Comparison of ENCODE assay signal across 14 cellular contexts in genomic region chr12:16685107-16685506, GRCh38.
DNase-seq lines count a peak whose midpoint lies in the region; ATAC-seq and TF ChIP-seq lines count a peak whose summit lies in the region.
"Had no signal": no experiment of that assay in that cellular context is flagged by ENCODE, and none has a peak within 500 bp of the region (broad histone marks: within the 10 kb centered on the region; RNA-seq: fewer than 3 reads in every experiment).

No MANE protein-coding gene starts in this region.

- TF ChIP-seq CTCF in cardiac fibroblast (IDR thresholded peaks at IDR 0.05; ENCODE audit: low read depth, low read length) = peak; percentile 49
- peak; percentile 32 for TF ChIP-seq CTCF in progenitor cell of endocrine pancreas (IDR thresholded peaks at IDR 0.05; ENCODE audit: unreplicated experiment)

- no peak overlapping the region for H2BK12ac ChIP-seq in trophoblast cell (ENCODE audit: low read length)

- no peak overlapping the region for H3K4ac ChIP-seq in trophoblast cell (ENCODE audit: low read depth, low read length)

- no CpG with 5 or more reads among the region's 4 CpGs for WGBS in trophoblast cell (ENCODE audit: extremely low coverage, insufficient coverage, insufficient read length)

- H3K9me3 ChIP-seq in trophoblast cell (ENCODE audit: insufficient read depth, low read depth, low read length) = no peaks in the 10 kb centered on the region
- H3K9me3 ChIP-seq: HAP-1 had no signal

- H3K36me3 ChIP-seq in trophoblast cell (ENCODE audit: control insufficient read depth in 1 of 2, insufficient read depth in 2 of 2, low read length in 2 of 2) = no peaks in the 10 kb centered on the region
- H3K36me3 ChIP-seq: HAP-1 had no signal

- no peaks in the 10 kb centered on the region for H3K79me2 ChIP-seq in trophoblast cell (ENCODE audit: control insufficient read depth, insufficient read depth, low read length, poor library complexity)

- H3K27ac ChIP-seq in trophoblast cell (ENCODE audit: low read depth, low read length) = no peak overlapping the region

- no peaks in the 10 kb centered on the region for H3K4me1 ChIP-seq in trophoblast cell (ENCODE audit: control insufficient read depth in 1 of 2, insufficient read depth in 2 of 2, low read length in 2 of 2)
- H3K4me1 ChIP-seq: HAP-1 had no signal

- H3K4me3 Mint-ChIP-seq in progenitor cell of endocrine pancreas (ENCODE audit: low read depth) = no peak overlapping the region

- H3K4me3 ChIP-seq in cardiac fibroblast (replicated peaks in 1 of 2; ENCODE audit: low read depth in 2 of 2, low read length in 2 of 2) (no peak overlapping the region), trophoblast cell (ENCODE audit: low read depth, low read length) (no peak overlapping the region)
- H3K4me3 ChIP-seq: HAP-1 had no signal

- H2BK5ac ChIP-seq in trophoblast cell (ENCODE audit: low read depth, low read length, poor library complexity) = no peak overlapping the region

- peaks cover 5% of the 10 kb centered on the region for H3K9me3 Mint-ChIP-seq in progenitor cell of endocrine pancreas (ENCODE audit: low read depth)

- H4K12ac ChIP-seq in trophoblast cell (ENCODE audit: low read depth, low read length) = no peak overlapping the region

- no peak overlapping the region for H3K9ac ChIP-seq in trophoblast cell (ENCODE audit: low read length)

- no peak overlapping the region for H2AFZ ChIP-seq in trophoblast cell (ENCODE audit: insufficient read depth, low read length, poor library complexity)

- H3K27me3 Mint-ChIP-seq in progenitor cell of endocrine pancreas = no peaks in the 10 kb centered on the region

- H3K27me3 ChIP-seq in trophoblast cell (ENCODE audit: insufficient read depth, low read length) = no peaks in the 10 kb centered on the region

- H2BK120ac ChIP-seq in trophoblast cell (ENCODE audit: insufficient read depth, low read length, poor library complexity) = no peak overlapping the region

- DNase-seq in NCI-H146 (lab: John Stamatoyannopoulos, UW) (peak; percentile 8), NCI-H146 treated with DMSO at 0.1 percent for 48 hours (lab: John Stamatoyannopoulos, UW; ENCODE audit: unreplicated experiment) (no peak), HPDE6-E6E7 (ENCODE audit: extremely low spot score) (peak; percentile 11), cardiac fibroblast (ENCODE audit: low read depth in 2 of 2) (peak; percentile 38 to 50), progenitor cell of endocrine pancreas (ENCODE audit: low spot score, unreplicated experiment) (no peak), trophoblast cell (no peak)
- DNase-seq: activated naive CD4-positive, alpha-beta T cell; NCI-H1048; NCI-H526; SIG-M5; stimulated activated CD4-positive, alpha-beta T cell treated with anti-CD3 and anti-CD28 coated beads, Interleukin-12 subunit alpha, Interleukin-12 subunit beta, amount 100 ng/mL, for 4 hours had no signal

- H4K91ac ChIP-seq in trophoblast cell (ENCODE audit: low read depth, low read length) = no peak overlapping the region

- no peak overlapping the region for H3K4me2 ChIP-seq in trophoblast cell (ENCODE audit: low read length)

- no peaks in the 10 kb centered on the region for H3K36me3 Mint-ChIP-seq in progenitor cell of endocrine pancreas (ENCODE audit: insufficient read depth)

- H3K27ac Mint-ChIP-seq in progenitor cell of endocrine pancreas = no peak overlapping the region

- H3K23ac ChIP-seq in trophoblast cell (ENCODE audit: low read length) = no peak overlapping the region

- H3K4me1 Mint-ChIP-seq in progenitor cell of endocrine pancreas (ENCODE audit: low read depth) = peaks cover 16% of the 10 kb centered on the region

- no peak overlapping the region for H2AK5ac ChIP-seq in trophoblast cell (ENCODE audit: low read length)

- no peak overlapping the region for H4K8ac ChIP-seq in trophoblast cell (ENCODE audit: low read depth, low read length)

- no peak overlapping the region for H3K18ac ChIP-seq in trophoblast cell (ENCODE audit: low read length)

- H3K79me1 ChIP-seq in trophoblast cell (ENCODE audit: low read length) = no peaks in the 10 kb centered on the region

- ATAC-seq in HG03025 (IDR thresholded peaks at IDR 0.05; ENCODE audit: low FRiP score, unreplicated experiment) (no peak), HG02870 (IDR thresholded peaks at IDR 0.05; ENCODE audit: unreplicated experiment) (no peak)

- H3K14ac ChIP-seq in trophoblast cell (ENCODE audit: low read length) = no peak overlapping the region

Comparison
In these comparisons a context has a peak if more than half of its experiments do, and no peak if none do; other contexts are left out.
1. DNase-seq: peak in NCI-H146 (single experiment), HPDE6-E6E7 (single experiment) and cardiac fibroblast (2 of 2); none in NCI-H146 treated with DMSO at 0.1 percent for 48 hours (single experiment), progenitor cell of endocrine pancreas (single experiment) and trophoblast cell (0 of 2).